In genomic region chr6:26197736-26198625, GRCh38 we compare ENCODE assay signal across 8 cellular contexts.
DNase-seq lines count a peak whose midpoint lies in the region; ATAC-seq and TF ChIP-seq lines count a peak whose summit lies in the region.

No MANE protein-coding gene starts in this region.

- DNase-seq in DMS79 treated with DMSO at 0.1 percent for 48 hours (lab: John Stamatoyannopoulos, UW) = peak; percentile 5
- DNase-seq in DMS79 (lab: John Stamatoyannopoulos, UW) = no peak
- peak; percentile 70 for DNase-seq in NCI-H1092 treated with DMSO at 0.1 percent for 48 hours (lab: John Stamatoyannopoulos, UW)
- DNase-seq in activated CD8-positive, alpha-beta memory T cell treated with anti-CD3 and anti-CD28 coated beads for 24 hours = peak; percentile 70
- DNase-seq in fibroblast of villous mesenchyme (ENCODE audit: low read depth) = peak; percentile 52
- peak; percentile 60 for DNase-seq in renal cortical epithelial cell (ENCODE audit: low read depth)
- no peak for DNase-seq in midbrain (lab: John Stamatoyannopoulos, UW)

- no peak for TF ChIP-seq CTCF in fibroblast of villous mesenchyme (IDR thresholded peaks at IDR 0.05; ENCODE audit: insufficient read depth, low read depth, low read length)

- no peak for ATAC-seq in GM18498 (IDR thresholded peaks at IDR 0.05; ENCODE audit: unreplicated experiment)

- peak overlapping the region; percentile 78 for H3K4me3 ChIP-seq in fibroblast of villous mesenchyme (ENCODE audit: low read depth, low read length)

Comparison
In these comparisons a context has a peak if more than half of its experiments do, and no peak if none do; other contexts are left out.
1. DNase-seq: peak in DMS79 treated with DMSO at 0.1 percent for 48 hours (single experiment), NCI-H1092 treated with DMSO at 0.1 percent for 48 hours (single experiment), activated CD8-positive, alpha-beta memory T cell treated with anti-CD3 and anti-CD28 coated beads for 24 hours (single experiment), fibroblast of villous mesenchyme (single experiment) and renal cortical epithelial cell (single experiment); none in DMS79 (single experiment) and midbrain (single experiment).